In genomic region chrX:20414781-20415445, GRCh38 we compare ENCODE assay signal across 20 cellular contexts.
DNase-seq lines count a peak whose midpoint lies in the region; ATAC-seq, FAIRE-seq and TF ChIP-seq lines count a peak whose summit lies in the region.
"Had no signal": no experiment of that assay in that cellular context is flagged by ENCODE, and none has a peak within 500 bp of the region (broad histone marks: within the 10 kb centered on the region; RNA-seq: fewer than 3 reads in every experiment).

No MANE protein-coding gene starts in this region.

- H3K27me3 Mint-ChIP-seq in activated naive CD4-positive, alpha-beta T cell treated with anti-CD3 and anti-CD28 coated beads, Interleukin-2, amount 10 ng/mL, durations not matched to agents 7 days and 5 days = no peaks in the 10 kb centered on the region
- peaks cover 6% of the 10 kb centered on the region for H3K27me3 Mint-ChIP-seq in T-helper 2 cell treated with Interferon-gamma antibody and Interleukin-4, amounts not matched to agents 5 μg/mL and 100 μg/mL, for 36 hours (ENCODE audit: low read depth)

- TF ChIP-seq CTCF in epithelial cell of esophagus (IDR thresholded peaks at IDR 0.05; ENCODE audit: insufficient read depth, low read depth, low read length, missing control alignments) = no peak
- no peak for TF ChIP-seq CTCF in foreskin fibroblast (IDR thresholded peaks at IDR 0.05; ENCODE audit: low read depth, low read length)

- FAIRE-seq in urothelium cell line (lab: Jason Lieb, UNC) = no peak

- no peak overlapping the region for H3K4me3 Mint-ChIP-seq in activated naive CD4-positive, alpha-beta T cell treated with anti-CD3 and anti-CD28 coated beads, Interleukin-2, amount 10 ng/mL, durations not matched to agents 7 days and 5 days
- H3K4me3 Mint-ChIP-seq in T-helper 2 cell treated with Interferon-gamma antibody and Interleukin-4, amounts not matched to agents 5 μg/mL and 100 μg/mL, for 36 hours = no peak overlapping the region

- ATAC-seq in activated naive CD4-positive, alpha-beta T cell treated with anti-CD3 and anti-CD28 coated beads, Interleukin-2, amount 50 U/mL, for 72 hours = peak; percentile 25 to 61
- ATAC-seq: esophagus mucosa had no signal

- H3K4me3 ChIP-seq in epithelial cell of esophagus (ENCODE audit: low read length) = no peak overlapping the region
- no peak overlapping the region for H3K4me3 ChIP-seq in foreskin fibroblast (ENCODE audit: low read depth in 1 of 2, low read length in 2 of 2)
- H3K4me3 ChIP-seq: breast epithelium, dorsolateral prefrontal cortex, MG63 had no signal

- peaks cover 59% of the 10 kb centered on the region for H3K4me1 Mint-ChIP-seq in activated naive CD4-positive, alpha-beta T cell treated with anti-CD3 and anti-CD28 coated beads, Interleukin-2, amount 10 ng/mL, durations not matched to agents 7 days and 5 days
- peaks cover 31% of the 10 kb centered on the region for H3K4me1 Mint-ChIP-seq in T-helper 2 cell treated with Interferon-gamma antibody and Interleukin-4, amounts not matched to agents 5 μg/mL and 100 μg/mL, for 36 hours (ENCODE audit: low read depth)

- no peak for DNase-seq in activated naive CD4-positive, alpha-beta T cell treated with anti-CD3 and anti-CD28 coated beads, Interleukin-2, amount 50 U/mL, for 72 hours (ENCODE audit: low spot score in 2 of 2)
- no peak for DNase-seq in activated naive CD4-positive, alpha-beta T cell treated with anti-CD3 and anti-CD28 coated beads, Interleukin-2, amount 10 ng/mL, durations not matched to agents 7 days and 5 days
- DNase-seq in NCI-H2227 treated with DMSO at 0.1 percent for 48 hours (lab: John Stamatoyannopoulos, UW) (peak; percentile 44), epithelial cell of esophagus (ENCODE audit: low read depth) (peak; percentile 7), urothelium cell line (ENCODE audit: low spot score) (peak; percentile 36), foreskin fibroblast (no peak), NCI-H1092 (lab: John Stamatoyannopoulos, UW) (no peak)
- DNase-seq in T-helper 2 cell treated with Interferon-gamma antibody and Interleukin-4, amounts not matched to agents 5 μg/mL and 100 μg/mL, for 36 hours (ENCODE audit: low spot score) = no peak
- DNase-seq: activated CD8-positive, alpha-beta memory T cell treated with anti-CD3 and anti-CD28 coated beads for 24 hours; activated naive CD4-positive, alpha-beta T cell treated with Interleukin-2 at 50 U/mL for 16 hours; dorsolateral prefrontal cortex; HCEC 1CT; MG63; NCI-H1930; NCI-H526 treated with DMSO at 0.1 percent for 48 hours; OCI-M1; SK-N-SH; stimulated activated CD4-positive, alpha-beta T cell treated with anti-CD3 and anti-CD28 coated beads, Interleukin-15, amount 100 ng/mL, for 24 hours had no signal

- H3K27ac Mint-ChIP-seq in activated naive CD4-positive, alpha-beta T cell treated with anti-CD3 and anti-CD28 coated beads, Interleukin-2, amount 50 U/mL, for 72 hours = no peak overlapping the region
- H3K27ac Mint-ChIP-seq in activated naive CD4-positive, alpha-beta T cell treated with anti-CD3 and anti-CD28 coated beads, Interleukin-2, amount 10 ng/mL, durations not matched to agents 7 days and 5 days = no peak overlapping the region
- H3K27ac Mint-ChIP-seq in T-helper 2 cell treated with Interferon-gamma antibody and Interleukin-4, amounts not matched to agents 5 μg/mL and 100 μg/mL, for 36 hours = no peak overlapping the region

- no peaks in the 10 kb centered on the region for H3K9me3 Mint-ChIP-seq in activated naive CD4-positive, alpha-beta T cell treated with anti-CD3 and anti-CD28 coated beads, Interleukin-2, amount 50 U/mL, for 72 hours
- H3K9me3 Mint-ChIP-seq in activated naive CD4-positive, alpha-beta T cell treated with anti-CD3 and anti-CD28 coated beads, Interleukin-2, amount 10 ng/mL, durations not matched to agents 7 days and 5 days = peaks cover 4% of the 10 kb centered on the region
- H3K9me3 Mint-ChIP-seq in T-helper 2 cell treated with Interferon-gamma antibody and Interleukin-4, amounts not matched to agents 5 μg/mL and 100 μg/mL, for 36 hours = no peaks in the 10 kb centered on the region

- CTCF ChIA-PET in activated naive CD4-positive, alpha-beta T cell treated with anti-CD3 and anti-CD28 coated beads, Interleukin-2, amount 10 ng/mL, durations not matched to agents 7 days and 5 days (lab: Charles Lee) = interaction anchor here (1.1 to 1.3 kb wide), 3 partner anchors 15 to 28 kb away, joined by 3 read pairs; no protein-coding TSS in a partner anchor

- peaks cover 0 to 4% of the 10 kb centered on the region in 2 donors for H3K36me3 Mint-ChIP-seq in activated naive CD4-positive, alpha-beta T cell treated with anti-CD3 and anti-CD28 coated beads, Interleukin-2, amount 50 U/mL, for 72 hours
- peaks cover 4% of the 10 kb centered on the region for H3K36me3 Mint-ChIP-seq in activated naive CD4-positive, alpha-beta T cell treated with anti-CD3 and anti-CD28 coated beads, Interleukin-2, amount 10 ng/mL, durations not matched to agents 7 days and 5 days
- peaks cover 2% of the 10 kb centered on the region for H3K36me3 Mint-ChIP-seq in T-helper 2 cell treated with Interferon-gamma antibody and Interleukin-4, amounts not matched to agents 5 μg/mL and 100 μg/mL, for 36 hours (ENCODE audit: low read depth)

Comparison
In these comparisons a context has a peak if more than half of its experiments do, and no peak if none do; other contexts are left out.
1. DNase-seq: peak in NCI-H2227 treated with DMSO at 0.1 percent for 48 hours (single experiment), epithelial cell of esophagus (single experiment) and urothelium cell line (single experiment); none in activated naive CD4-positive, alpha-beta T cell treated with anti-CD3 and anti-CD28 coated beads, Interleukin-2, amount 50 U/mL, for 72 hours (0 of 2), activated naive CD4-positive, alpha-beta T cell treated with anti-CD3 and anti-CD28 coated beads, Interleukin-2, amount 10 ng/mL, durations not matched to agents 7 days and 5 days (single experiment), T-helper 2 cell treated with Interferon-gamma antibody and Interleukin-4, amounts not matched to agents 5 μg/mL and 100 μg/mL, for 36 hours (single experiment), foreskin fibroblast (0 of 2) and NCI-H1092 (single experiment).